8 cellular contexts compared by ENCODE assay signal in genomic region chr12:110055375-110056352, GRCh38. TPM values are rescaled to one million over a fixed set of nuclear protein-coding genes. Genes with fewer than 3 reads are reported as not detected.
DNase-seq lines count a peak whose midpoint lies in the region; ATAC-seq and TF ChIP-seq lines count a peak whose summit lies in the region.
"Not testable (repeated sequence)": the region's sequence is repeated elsewhere in the genome, so short reads cannot be mapped to it uniquely, and the experiment has no call there.

No MANE protein-coding gene starts in this region.

- POLR2A ChIA-PET in activated CD8-positive, alpha-beta T cell treated with anti-CD3 and anti-CD28 coated beads for 36 hours (lab: Charles Lee) = interaction anchor here (1.0 to 1.3 kb wide), 2 partner anchors 18 to 19 kb away, joined by 3 read pairs; no protein-coding TSS in a partner anchor

- H3K9me3 ChIP-seq in Loucy (ENCODE audit: insufficient read depth, low read depth, low read length) = not testable (repeated sequence)

- DNase-seq in ELR (ENCODE audit: low read depth) (peak; percentile 93), SIG-M5 treated with dmso at 0.1 percent for 504 hours (lab: John Stamatoyannopoulos, UW; ENCODE audit: unreplicated experiment) (peak; percentile 58), brain pericyte (ENCODE audit: low read depth, low spot score) (peak; percentile 43), fibroblast of villous mesenchyme (ENCODE audit: low read depth) (peak; percentile 89)
- DNase-seq in activated CD8-positive, alpha-beta T cell treated with anti-CD3 and anti-CD28 coated beads for 36 hours; stimulated activated effector memory CD8-positive, alpha-beta T cell treated with anti-CD3 and anti-CD28 coated beads, Interleukin-12 subunit alpha, Interleukin-12 subunit beta, amount 100 ng/mL, for 72 hours (ENCODE audit: low spot score in 2 of 2): not testable (repeated sequence)
- peak; percentile 25 for DNase-seq in natural killer cell treated with Interleukin-12 subunit alpha and Interleukin-12 subunit beta and Interleukin-15 and Interleukin-18, amount 100 ng/mL, for 72 hours (ENCODE audit: low spot score)

- H3K36me3 Mint-ChIP-seq in activated CD8-positive, alpha-beta T cell treated with anti-CD3 and anti-CD28 coated beads for 36 hours (ENCODE audit: low read depth); natural killer cell treated with Interleukin-12 subunit alpha and Interleukin-12 subunit beta and Interleukin-15 and Interleukin-18, amount 100 ng/mL, for 72 hours; stimulated activated effector memory CD8-positive, alpha-beta T cell treated with anti-CD3 and anti-CD28 coated beads, Interleukin-12 subunit alpha, Interleukin-12 subunit beta, amount 100 ng/mL, for 72 hours: not testable (repeated sequence)

- CTCF ChIA-PET in activated CD8-positive, alpha-beta T cell treated with anti-CD3 and anti-CD28 coated beads for 36 hours (lab: Charles Lee) = interaction anchor here (0.9 kb wide), 1 partner anchor 15 kb away, joined by 3 read pairs; no protein-coding TSS in a partner anchor

- H3K36me3 ChIP-seq in Loucy (ENCODE audit: insufficient read depth, low read length) = not testable (repeated sequence)

- peaks cover 27% of the 10 kb centered on the region for H3K4me1 Mint-ChIP-seq in activated CD8-positive, alpha-beta T cell treated with anti-CD3 and anti-CD28 coated beads for 36 hours (ENCODE audit: low read depth)
- H3K4me1 Mint-ChIP-seq in natural killer cell treated with Interleukin-12 subunit alpha and Interleukin-12 subunit beta and Interleukin-15 and Interleukin-18, amount 100 ng/mL, for 72 hours (ENCODE audit: low read depth in 2 of 2) = peaks cover 6 to 17% of the 10 kb centered on the region in 2 donors
- H3K4me1 Mint-ChIP-seq in stimulated activated effector memory CD8-positive, alpha-beta T cell treated with anti-CD3 and anti-CD28 coated beads, Interleukin-12 subunit alpha, Interleukin-12 subunit beta, amount 100 ng/mL, for 72 hours = peaks cover 38% of the 10 kb centered on the region

- not testable (repeated sequence) for H2AFZ ChIP-seq in Loucy (ENCODE audit: low read length)

- ATAC-seq in activated CD8-positive, alpha-beta T cell treated with anti-CD3 and anti-CD28 coated beads for 36 hours = peak; percentile 50
- ATAC-seq in natural killer cell treated with Interleukin-12 subunit alpha and Interleukin-12 subunit beta and Interleukin-15 and Interleukin-18, amount 100 ng/mL, for 72 hours = peak in 1 of 2 donors; percentile 77
- peak; percentile 77 for ATAC-seq in stimulated activated effector memory CD8-positive, alpha-beta T cell treated with anti-CD3 and anti-CD28 coated beads, Interleukin-12 subunit alpha, Interleukin-12 subunit beta, amount 100 ng/mL, for 72 hours

- TF ChIP-seq CTCF in Loucy (conservative IDR thresholded peaks at IDR 0.05; ENCODE audit: low read length); activated CD8-positive, alpha-beta T cell treated with anti-CD3 and anti-CD28 coated beads for 36 hours (IDR thresholded peaks at IDR 0.05); fibroblast of villous mesenchyme (IDR thresholded peaks at IDR 0.05; ENCODE audit: insufficient read depth, low read depth, low read length): not testable (repeated sequence)

- peak overlapping the region; percentile 1 for H3K4me2 ChIP-seq in Loucy (ENCODE audit: low read depth, low read length, poor library complexity, severe bottlenecking)

- not testable (repeated sequence) for H3K9me2 ChIP-seq in Loucy (replicated peaks; ENCODE audit: low read depth, low read length)

- not testable (repeated sequence) for H3F3A ChIP-seq in Loucy (ENCODE audit: low read depth)

- H3K27ac Mint-ChIP-seq in activated CD8-positive, alpha-beta T cell treated with anti-CD3 and anti-CD28 coated beads for 36 hours = not testable (repeated sequence)
- peak overlapping the region; percentile 7 to 22 for H3K27ac Mint-ChIP-seq in natural killer cell treated with Interleukin-12 subunit alpha and Interleukin-12 subunit beta and Interleukin-15 and Interleukin-18, amount 100 ng/mL, for 72 hours
- H3K27ac Mint-ChIP-seq in stimulated activated effector memory CD8-positive, alpha-beta T cell treated with anti-CD3 and anti-CD28 coated beads, Interleukin-12 subunit alpha, Interleukin-12 subunit beta, amount 100 ng/mL, for 72 hours = peak overlapping the region; percentile 71

- not testable (repeated sequence) for H3K27me3 ChIP-seq in Loucy (ENCODE audit: insufficient read depth, low read length, poor library complexity, severe bottlenecking)

- intact Hi-C loops in activated CD8-positive, alpha-beta T cell treated with anti-CD3 and anti-CD28 coated beads for 36 hours (cut with micrococcal nuclease) = not testable (repeated sequence)

- H3K9ac ChIP-seq in Loucy (ENCODE audit: low read depth, low read length, poor library complexity, severe bottlenecking) = not testable (repeated sequence)

- H3K9me3 Mint-ChIP-seq in activated CD8-positive, alpha-beta T cell treated with anti-CD3 and anti-CD28 coated beads for 36 hours; natural killer cell treated with Interleukin-12 subunit alpha and Interleukin-12 subunit beta and Interleukin-15 and Interleukin-18, amount 100 ng/mL, for 72 hours; stimulated activated effector memory CD8-positive, alpha-beta T cell treated with anti-CD3 and anti-CD28 coated beads, Interleukin-12 subunit alpha, Interleukin-12 subunit beta, amount 100 ng/mL, for 72 hours: not testable (repeated sequence)

- not testable (repeated sequence) for H3K27me3 Mint-ChIP-seq in activated CD8-positive, alpha-beta T cell treated with anti-CD3 and anti-CD28 coated beads for 36 hours; natural killer cell treated with Interleukin-12 subunit alpha and Interleukin-12 subunit beta and Interleukin-15 and Interleukin-18, amount 100 ng/mL, for 72 hours

- H3K4me1 ChIP-seq in Loucy (ENCODE audit: insufficient read depth, low read length, poor library complexity, severe bottlenecking) = peaks cover 10% of the 10 kb centered on the region

- not testable (repeated sequence) for H3K79me2 ChIP-seq in Loucy (ENCODE audit: insufficient read depth, low read length)

- H3K4me3 Mint-ChIP-seq in activated CD8-positive, alpha-beta T cell treated with anti-CD3 and anti-CD28 coated beads for 36 hours; stimulated activated effector memory CD8-positive, alpha-beta T cell treated with anti-CD3 and anti-CD28 coated beads, Interleukin-12 subunit alpha, Interleukin-12 subunit beta, amount 100 ng/mL, for 72 hours: not testable (repeated sequence)
- peak overlapping the region; percentile 2 for H3K4me3 Mint-ChIP-seq in natural killer cell treated with Interleukin-12 subunit alpha and Interleukin-12 subunit beta and Interleukin-15 and Interleukin-18, amount 100 ng/mL, for 72 hours

- H3K4me3 ChIP-seq in Loucy (ENCODE audit: low read length, poor library complexity, severe bottlenecking); fibroblast of villous mesenchyme (ENCODE audit: low read depth, low read length): not testable (repeated sequence)

- not testable (repeated sequence) for H4K20me1 ChIP-seq in Loucy (ENCODE audit: insufficient read depth, low read length, poor library complexity, severe bottlenecking)

RNA-seq across cellular contexts. Expression of gene C12orf76, which starts 7.3 kb away (rescaled TPM):
- total RNA-seq in activated CD8-positive, alpha-beta T cell treated with anti-CD3 and anti-CD28 coated beads for 36 hours = 10 to 100 TPM in 1 of 2 experiments, 1 to 10 TPM in 1; 9.7 to 11.0 TPM
- total RNA-seq in fibroblast of villous mesenchyme = 6.8 and 9.5 TPM in 2 replicates
- 10 to 100 TPM; 10.1 to 12.3 TPM for total RNA-seq in natural killer cell treated with Interleukin-12 subunit alpha and Interleukin-12 subunit beta and Interleukin-15 and Interleukin-18, amount 100 ng/mL, for 72 hours

RNA-seq across cellular contexts. Expression of gene ANKRD13A, which starts 56.4 kb away (rescaled TPM):
- total RNA-seq in activated CD8-positive, alpha-beta T cell treated with anti-CD3 and anti-CD28 coated beads for 36 hours = 10 to 100 TPM; 33.4 to 37.5 TPM
- 144 and 195 TPM in 2 replicates for total RNA-seq in fibroblast of villous mesenchyme
- total RNA-seq in natural killer cell treated with Interleukin-12 subunit alpha and Interleukin-12 subunit beta and Interleukin-15 and Interleukin-18, amount 100 ng/mL, for 72 hours = 10 to 100 TPM; 65.0 to 81.8 TPM

RNA-seq across cellular contexts. Expression of gene GIT2, which starts 59.5 kb away (rescaled TPM):
- total RNA-seq in activated CD8-positive, alpha-beta T cell treated with anti-CD3 and anti-CD28 coated beads for 36 hours = 10 to 100 TPM; 49.2 to 49.6 TPM
- total RNA-seq in fibroblast of villous mesenchyme = 42.5 and 54.4 TPM in 2 replicates
- 10 to 100 TPM; 87.5 to 94.2 TPM for total RNA-seq in natural killer cell treated with Interleukin-12 subunit alpha and Interleukin-12 subunit beta and Interleukin-15 and Interleukin-18, amount 100 ng/mL, for 72 hours
